14 cellular contexts compared by ENCODE assay signal in the genomic region with DNA sequence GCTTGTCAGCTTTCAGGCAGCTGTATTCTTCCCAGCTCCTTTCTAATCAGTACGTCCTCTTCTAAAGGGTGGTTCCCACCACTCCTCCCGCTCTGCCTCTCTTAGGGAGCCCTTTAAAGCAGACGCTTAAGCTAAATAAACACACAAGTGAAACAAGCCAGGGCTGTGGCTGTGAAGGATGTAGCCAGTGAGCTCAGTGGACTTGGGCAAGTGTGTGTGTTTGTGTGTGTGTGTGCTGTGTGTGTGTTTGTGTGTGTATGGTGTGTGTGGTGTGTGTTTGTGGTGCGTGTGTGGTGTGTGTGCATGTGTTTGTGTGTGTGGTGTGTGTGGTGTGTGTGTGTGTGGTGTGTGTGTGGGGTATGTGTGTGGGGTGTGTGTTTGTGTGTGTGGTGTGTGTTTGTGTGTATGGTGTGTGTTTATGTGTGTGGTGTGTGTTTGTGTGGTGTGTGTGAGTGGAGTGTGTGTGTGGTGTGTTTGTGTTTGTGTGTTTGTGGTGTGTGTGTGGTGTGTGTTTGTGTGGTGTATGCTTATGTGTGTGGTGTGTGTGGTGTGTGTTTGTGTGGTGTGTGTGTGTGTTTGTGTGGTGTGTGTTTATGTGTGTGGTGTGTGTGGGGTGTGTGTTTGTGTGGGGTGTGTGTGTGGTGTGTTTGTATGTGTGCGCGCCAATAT.
A peak's percentile ranks its signal among the peaks of the same experiment; 100 is the strongest.
DNase-seq lines count a peak whose midpoint lies in the region; TF ChIP-seq lines count a peak whose summit lies in the region.
"Had no signal": no experiment of that assay in that cellular context is flagged by ENCODE, and none has a peak within 500 bp of the region (broad histone marks: within the 10 kb centered on the region; RNA-seq: fewer than 3 reads in every experiment).

No MANE protein-coding gene starts in this region.

- H3K4me3 ChIP-seq in PC-9: no peak overlapping the region
- H3K4me3 ChIP-seq: ovary, testis had no signal

- no peak overlapping the region for H3K4me2 ChIP-seq in PC-9

- no peak for TF ChIP-seq CTCF in progenitor cell of endocrine pancreas (IDR thresholded peaks at IDR 0.05; ENCODE audit: unreplicated experiment)
- TF ChIP-seq CTCF in PC-9 (conservative IDR thresholded peaks at IDR 0.05): no peak

- H3K27me3 ChIP-seq in PC-9 (ENCODE audit: insufficient read depth, low read depth): no peaks in the 10 kb centered on the region
- H3K27me3 ChIP-seq: ovary, testis had no signal

- intact Hi-C loops in PC-9 (cut with micrococcal nuclease; ENCODE audit: unreplicated experiment): no loop called here

- BruUV-seq in PC-9 (replicated peaks; lab: Mats Ljungman, UMichigan): no TSS peak

- peaks cover 2% of the 10 kb centered on the region for H3K36me3 Mint-ChIP-seq in T-helper 1 cell treated with Interleukin-12 subunit alpha and Interleukin-12 subunit beta and Interleukin-4 antibody, amounts not matched to agents 30 μg/mL and 1 μg/mL, for 36 hours (ENCODE audit: low read depth)
- peaks cover 7% of the 10 kb centered on the region for H3K36me3 Mint-ChIP-seq in progenitor cell of endocrine pancreas (ENCODE audit: insufficient read depth)
- H3K36me3 Mint-ChIP-seq: activated naive CD4-positive, alpha-beta T cell treated with anti-CD3 and anti-CD28 coated beads, Interleukin-2, amount 50 U/mL, for 72 hours had no signal

- H3K9me3 Mint-ChIP-seq in T-helper 1 cell treated with Interleukin-12 subunit alpha and Interleukin-12 subunit beta and Interleukin-4 antibody, amounts not matched to agents 30 μg/mL and 1 μg/mL, for 36 hours: no peaks in the 10 kb centered on the region
- H3K9me3 Mint-ChIP-seq in progenitor cell of endocrine pancreas (ENCODE audit: low read depth): peaks cover 29% of the 10 kb centered on the region

- peak overlapping the region; percentile 55 for H3K27ac Mint-ChIP-seq in T-helper 1 cell treated with Interleukin-12 subunit alpha and Interleukin-12 subunit beta and Interleukin-4 antibody, amounts not matched to agents 30 μg/mL and 1 μg/mL, for 36 hours
- peak overlapping the region; percentile 89 for H3K27ac Mint-ChIP-seq in progenitor cell of endocrine pancreas

- POLR2A ChIA-PET in PC-9 (lab: Charles Lee; ENCODE audit: unreplicated experiment): interaction anchor here (0.7 kb wide), 1 partner anchor 55 kb away, joined by 7 read pairs; no protein-coding TSS in a partner anchor

- H3K4me3 Mint-ChIP-seq in T-helper 1 cell treated with Interleukin-12 subunit alpha and Interleukin-12 subunit beta and Interleukin-4 antibody, amounts not matched to agents 30 μg/mL and 1 μg/mL, for 36 hours: no peak overlapping the region
- no peak overlapping the region for H3K4me3 Mint-ChIP-seq in progenitor cell of endocrine pancreas (ENCODE audit: low read depth)

- peaks cover 7% of the 10 kb centered on the region for H3K4me1 Mint-ChIP-seq in T-helper 1 cell treated with Interleukin-12 subunit alpha and Interleukin-12 subunit beta and Interleukin-4 antibody, amounts not matched to agents 30 μg/mL and 1 μg/mL, for 36 hours (ENCODE audit: low read depth)
- peaks cover 25% of the 10 kb centered on the region for H3K4me1 Mint-ChIP-seq in progenitor cell of endocrine pancreas (ENCODE audit: low read depth)

- H3K9me2 ChIP-seq in PC-9 (ENCODE audit: insufficient read depth): no peaks in the 10 kb centered on the region

- DNase-seq in T-helper 1 cell (no peak), OCI-M1 (lab: John Stamatoyannopoulos, UW) (peak; percentile 46), fibroblast of peridontal ligament (ENCODE audit: extremely low read depth) (peak; percentile 31), progenitor cell of endocrine pancreas (ENCODE audit: low spot score, unreplicated experiment) (no peak), PC-9 (no peak)
- no peak for DNase-seq in activated effector memory CD4-positive, alpha-beta T cell treated with anti-CD3 and anti-CD28 coated beads, Interleukin-2, amount 50 U/mL, for 16 hours
- no peak for DNase-seq in activated effector memory CD4-positive, alpha-beta T cell treated with Interleukin-2 at 50 U/mL for 16 hours
- DNase-seq: NCI-H1092 treated with DMSO at 0.1 percent for 48 hours, NCI-H526, ovary, T1000, testis had no signal

- H4K20me1 ChIP-seq in PC-9 (ENCODE audit: insufficient read depth): no peaks in the 10 kb centered on the region

- no peaks in the 10 kb centered on the region for H3K79me2 ChIP-seq in PC-9 (ENCODE audit: low read depth)

- H3F3A ChIP-seq in PC-9 (ENCODE audit: insufficient read depth, low read depth): no peaks in the 10 kb centered on the region

- H2AFZ ChIP-seq in PC-9: no peak overlapping the region

- H3K27me3 Mint-ChIP-seq in T-helper 1 cell treated with Interleukin-12 subunit alpha and Interleukin-12 subunit beta and Interleukin-4 antibody, amounts not matched to agents 30 μg/mL and 1 μg/mL, for 36 hours (ENCODE audit: low read depth): peaks cover 3% of the 10 kb centered on the region
- H3K27me3 Mint-ChIP-seq in progenitor cell of endocrine pancreas: no peaks in the 10 kb centered on the region

- peaks cover 8% of the 10 kb centered on the region; the same call in 1 of the 2 replicates for H3K4me1 ChIP-seq in PC-9 (replicated peaks; ENCODE audit: insufficient read depth)
- H3K4me1 ChIP-seq: testis had no signal

- H3K9me3 ChIP-seq in PC-9 (ENCODE audit: insufficient read depth, low read depth): peaks cover 3% of the 10 kb centered on the region; the same call in 1 of the 2 replicates
- H3K9me3 ChIP-seq: ovary, testis had no signal

- H3K36me3 ChIP-seq in PC-9 (ENCODE audit: low read depth): no peaks in the 10 kb centered on the region
- H3K36me3 ChIP-seq: ovary had no signal

- no peak overlapping the region for H3K27ac ChIP-seq in PC-9
- H3K27ac ChIP-seq: ovary, testis had no signal

- CTCF ChIA-PET in PC-9 (lab: Charles Lee): no interaction called here

Comparison
In these comparisons a context has a peak if more than half of its experiments do, and no peak if none do; other contexts are left out.
1. DNase-seq: peak in OCI-M1 (single experiment) and fibroblast of peridontal ligament (single experiment); none in T-helper 1 cell (0 of 5), progenitor cell of endocrine pancreas (single experiment), activated effector memory CD4-positive, alpha-beta T cell treated with anti-CD3 and anti-CD28 coated beads, Interleukin-2, amount 50 U/mL, for 16 hours (single experiment), activated effector memory CD4-positive, alpha-beta T cell treated with Interleukin-2 at 50 U/mL for 16 hours (single experiment) and PC-9 (0 of 2).